Comparison of ENCODE assay signal across 16 cellular contexts in genomic region chr2:201228912-201229290, GRCh38. TPM values are rescaled to one million over a fixed set of nuclear protein-coding genes. Genes with fewer than 3 reads are reported as not detected.
DNase-seq lines count a peak whose midpoint lies in the region; ATAC-seq, FAIRE-seq and TF ChIP-seq lines count a peak whose summit lies in the region.
"Had no signal": no experiment of that assay in that cellular context is flagged by ENCODE, and none has a peak within 500 bp of the region (broad histone marks: within the 10 kb centered on the region; RNA-seq: fewer than 3 reads in every experiment).

No MANE protein-coding gene starts in this region.

- BruUV-seq in endothelial cell of umbilical vein (replicated peaks; lab: Mats Ljungman, UMichigan), result no TSS peak

- no peaks in the 10 kb centered on the region for H3K79me2 ChIP-seq in endothelial cell of umbilical vein (ENCODE audit: control insufficient read depth, insufficient read depth, low read length)

- POLR2A ChIA-PET in endothelial cell of umbilical vein (lab: Charles Lee), result no interaction called here

- peak overlapping the region; percentile 36 for H2AFZ ChIP-seq in endothelial cell of umbilical vein (ENCODE audit: low read depth, low read length)

- H3K9me3 ChIP-seq in heart left ventricle (no peaks in the 10 kb centered on the region), endothelial cell of umbilical vein (replicated peaks; ENCODE audit: control insufficient read depth, insufficient read depth, low read length) (no peaks in the 10 kb centered on the region), subcutaneous abdominal adipose tissue (ENCODE audit: control insufficient read depth in 5 of 5, low read length in 5 of 5) (no peaks in the 10 kb centered on the region)
- H3K9me3 ChIP-seq: uterus had no signal

- peak overlapping the region; percentile 86 for H3K27ac Mint-ChIP-seq in T-helper 1 cell treated with Interleukin-12 subunit alpha and Interleukin-12 subunit beta and Interleukin-4 antibody, amounts not matched to agents 30 μg/mL and 1 μg/mL, for 36 hours

- H3K4me1 ChIP-seq in heart left ventricle (peaks cover 0 to 44% (median 10%) of the 10 kb centered on the region in 12 donors), endothelial cell of umbilical vein (ENCODE audit: control insufficient read depth, extremely low read depth, insufficient read depth, low read length) (peaks cover 7% of the 10 kb centered on the region), subcutaneous abdominal adipose tissue (ENCODE audit: control insufficient read depth in 5 of 5, insufficient read depth in 5 of 5, low read length in 5 of 5) (peaks cover 2 to 37% (median 22%) of the 10 kb centered on the region in 5 donors)
- H3K4me1 ChIP-seq: uterus had no signal

- H4K20me1 ChIP-seq in endothelial cell of umbilical vein (replicated peaks; ENCODE audit: control insufficient read depth, extremely low read depth, insufficient read depth, low read length), result no peaks in the 10 kb centered on the region

- H3K36me3 ChIP-seq in heart left ventricle, result no peaks in the 10 kb centered on the region
- H3K36me3 ChIP-seq in endothelial cell of umbilical vein (ENCODE audit: control insufficient read depth in 2 of 2, extremely low read depth in 1 of 2, insufficient read depth in 2 of 2, low read length in 2 of 2), result no peaks in the 10 kb centered on the region
- no peaks in the 10 kb centered on the region for H3K36me3 ChIP-seq in subcutaneous abdominal adipose tissue (ENCODE audit: control insufficient read depth in 5 of 5, insufficient read depth in 5 of 5, low read length in 5 of 5)
- H3K36me3 ChIP-seq: uterus had no signal

- H3K4me1 Mint-ChIP-seq in T-helper 1 cell treated with Interleukin-12 subunit alpha and Interleukin-12 subunit beta and Interleukin-4 antibody, amounts not matched to agents 30 μg/mL and 1 μg/mL, for 36 hours (ENCODE audit: low read depth), result peaks cover 46% of the 10 kb centered on the region

- peak overlapping the region; percentile 64 for H3K4me3 Mint-ChIP-seq in T-helper 1 cell treated with Interleukin-12 subunit alpha and Interleukin-12 subunit beta and Interleukin-4 antibody, amounts not matched to agents 30 μg/mL and 1 μg/mL, for 36 hours

- H3K36me3 Mint-ChIP-seq in T-helper 1 cell treated with Interleukin-12 subunit alpha and Interleukin-12 subunit beta and Interleukin-4 antibody, amounts not matched to agents 30 μg/mL and 1 μg/mL, for 36 hours (ENCODE audit: low read depth), result peaks cover 5% of the 10 kb centered on the region

- intact Hi-C loops in heart left ventricle (cut with DNase I), result loop anchor here in 2 of 10 donors (5.0 kb wide), 1 partner anchor 42 kb away; no protein-coding TSS in a partner anchor
- intact Hi-C loops in cardiac septum (cut with DNase I), result no loop called here
- intact Hi-C loops in endothelial cell of umbilical vein (cut with micrococcal nuclease), result no loop called here
- intact Hi-C loops in posterior vena cava (cut with DNase I), result no loop called here

- no peak for ATAC-seq in heart left ventricle
- ATAC-seq in HG02870 (IDR thresholded peaks at IDR 0.05; ENCODE audit: unreplicated experiment), result no peak

- H3K9ac ChIP-seq in endothelial cell of umbilical vein (replicated peaks; ENCODE audit: extremely low read depth, insufficient read depth, low read length), result no peak overlapping the region
- H3K9ac ChIP-seq in subcutaneous abdominal adipose tissue (ENCODE audit: low read length in 5 of 5), result peak overlapping the region in 1 of 5 donors; percentile 35

- no peaks in the 10 kb centered on the region for H3K27me3 Mint-ChIP-seq in T-helper 1 cell treated with Interleukin-12 subunit alpha and Interleukin-12 subunit beta and Interleukin-4 antibody, amounts not matched to agents 30 μg/mL and 1 μg/mL, for 36 hours (ENCODE audit: low read depth)

- TF ChIP-seq CTCF in heart left ventricle (IDR thresholded peaks at IDR 0.05) (no peak), endothelial cell of umbilical vein (IDR thresholded peaks at IDR 0.05; ENCODE audit: extremely low read depth in 1 of 2, insufficient read depth in 1 of 2, low read depth in 1 of 2, low read length in 2 of 2) (no peak)

- WGBS in heart left ventricle, 4 donors, result 57 to 74% (median 61%) methylated on average over 12 of the region's 12 CpGs

- H3K9me1 ChIP-seq in endothelial cell of umbilical vein (replicated peaks; ENCODE audit: control insufficient read depth, extremely low read depth, insufficient read depth, low read length), result no peaks in the 10 kb centered on the region

- DNase-seq in heart left ventricle, result peak in 1 of 5 donors; percentile 22
- DNase-seq in cardiac septum (ENCODE audit: low spot score), result no peak
- no peak for DNase-seq in endothelial cell of umbilical vein (ENCODE audit: low read depth, low spot score)
- DNase-seq in posterior vena cava (ENCODE audit: low spot score), result no peak
- DNase-seq in NCI-H345 (lab: John Stamatoyannopoulos, UW), result no peak
- DNase-seq: DND-41; dorsolateral prefrontal cortex; NCI-H1417 treated with DMSO at 0.1 percent for 48 hours; NCI-H526; stimulated activated CD4-positive, alpha-beta T cell treated with anti-CD3 and anti-CD28 coated beads, Interleukin-1b, Interleukin-23, amount 100 ng/mL, for 48 hours; T-helper 9 cell; uterus had no signal

- CTCF ChIA-PET in endothelial cell of umbilical vein (lab: Charles Lee), result interaction anchor here (2.3 to 4.3 kb wide), 2 partner anchors 9 to 46 kb away, joined by 6 to 35 read pairs; partner anchors contain the start of gene CASP10

- H3K27me3 ChIP-seq in heart left ventricle, result no peaks in the 10 kb centered on the region
- H3K27me3 ChIP-seq in endothelial cell of umbilical vein (ENCODE audit: control insufficient read depth in 2 of 2, insufficient read depth in 2 of 2, low read length in 2 of 2), result no peaks in the 10 kb centered on the region
- H3K27me3 ChIP-seq in subcutaneous abdominal adipose tissue (ENCODE audit: control insufficient read depth in 5 of 5, insufficient read depth in 4 of 5, low read length in 5 of 5), result no peaks in the 10 kb centered on the region
- H3K27me3 ChIP-seq: dorsolateral prefrontal cortex, uterus had no signal

- FAIRE-seq in endothelial cell of umbilical vein (lab: Jason Lieb, UNC), result no peak
- FAIRE-seq: astrocyte had no signal

- H3K27ac ChIP-seq in heart left ventricle (peak overlapping the region in 8 of 12 donors; percentile 10 to 71 (median 30)), endothelial cell of umbilical vein (ENCODE audit: insufficient read depth, low read depth, low read length) (no peak overlapping the region), subcutaneous abdominal adipose tissue (ENCODE audit: low read depth, low read length) (peak overlapping the region; percentile 32)
- H3K27ac ChIP-seq: uterus had no signal

- dilution Hi-C loops in endothelial cell of umbilical vein (cut with MboI; ENCODE audit: extremely low pct_ligation_motif_present, low sequenced_read_pairs), result no loop called here

- no peak overlapping the region for H3K4me2 ChIP-seq in endothelial cell of umbilical vein (ENCODE audit: insufficient read depth, low read length)

- H3K9me3 Mint-ChIP-seq in T-helper 1 cell treated with Interleukin-12 subunit alpha and Interleukin-12 subunit beta and Interleukin-4 antibody, amounts not matched to agents 30 μg/mL and 1 μg/mL, for 36 hours, result no peaks in the 10 kb centered on the region

- TF ChIP-seq POLR2A in heart left ventricle (IDR thresholded peaks at IDR 0.05) (no peak), endothelial cell of umbilical vein (IDR thresholded peaks at IDR 0.05; ENCODE audit: low read depth, low read length) (no peak)

- H3K4me3 ChIP-seq in heart left ventricle (no peak overlapping the region), endothelial cell of umbilical vein (replicated peaks in 1 of 3; ENCODE audit: insufficient read depth in 1 of 3, low read depth in 1 of 3, low read length in 3 of 3) (no peak overlapping the region), subcutaneous abdominal adipose tissue (ENCODE audit: low read depth in 1 of 5, low read length in 5 of 5) (peak overlapping the region in 1 of 5 donors; percentile 7)
- H3K4me3 ChIP-seq: dorsolateral prefrontal cortex, uterus had no signal

TF ChIP-seq in endothelial cell of umbilical vein, 7 proteins besides CTCF, POLR2A, EP300 and RAD21:
- TF ChIP-seq GATA2 (IDR thresholded peaks at IDR 0.05; ENCODE audit: insufficient read depth, insufficient read length, low read depth, low read length), result no peak

RNA-seq across cellular contexts. Expression of gene CASP8, which starts 31.4 kb away (rescaled TPM):
- 10 to 100 TPM in 1 of 9 donors, 1 to 10 TPM in 8; 2.0 to 15.7 (median 3.0) TPM for total RNA-seq in heart left ventricle
- 1 to 10 TPM; 1.8 to 2.9 TPM for polyA plus RNA-seq in heart left ventricle
- 4.5 TPM for total RNA-seq in cardiac septum
- 5.8 and 8.8 TPM in 2 replicates for total RNA-seq in endothelial cell of umbilical vein
- 3.5 and 5.3 TPM in 2 replicates for polyA plus RNA-seq in endothelial cell of umbilical vein
- polyA plus RNA-seq in endothelial cell of umbilical vein (2011; cell fraction: cytosol; rRNA removed), result 4.4 and 9.6 TPM in 2 replicates
- 17.3 and 17.7 TPM in 2 replicates for polyA plus RNA-seq in endothelial cell of umbilical vein (2011; cell fraction: nucleus; rRNA removed)
- 7.0 and 9.0 TPM in 2 replicates for polyA plus RNA-seq in endothelial cell of umbilical vein (2012)
- 1.6 and 4.6 TPM in 2 replicates for polyA minus RNA-seq in endothelial cell of umbilical vein
- polyA minus RNA-seq in endothelial cell of umbilical vein (2011; cell fraction: cytosol; rRNA and poly(A)+ RNA removed), result 10.7 TPM
- 3.8 and 4.2 TPM in 2 replicates for polyA minus RNA-seq in endothelial cell of umbilical vein (2011; cell fraction: nucleus; rRNA and poly(A)+ RNA removed)
- total RNA-seq in posterior vena cava, result 10 to 100 TPM; 11.3 to 14.8 TPM

RNA-seq across cellular contexts. Expression of gene CASP10, which starts 46.0 kb away (rescaled TPM):
- 10 to 100 TPM in 2 of 9 donors, 1 to 10 TPM in 7; 4.3 to 24.0 (median 5.8) TPM for total RNA-seq in heart left ventricle
- 1 to 10 TPM; 2.8 to 3.5 TPM for polyA plus RNA-seq in heart left ventricle
- total RNA-seq in cardiac septum, result 5.0 TPM
- total RNA-seq in endothelial cell of umbilical vein, result 31.1 and 37.6 TPM in 2 replicates
- 15.7 and 16.4 TPM in 2 replicates for polyA plus RNA-seq in endothelial cell of umbilical vein
- 12.2 and 15.1 TPM in 2 replicates for polyA plus RNA-seq in endothelial cell of umbilical vein (2011; cell fraction: cytosol; rRNA removed)
- 37.5 and 37.8 TPM in 2 replicates for polyA plus RNA-seq in endothelial cell of umbilical vein (2011; cell fraction: nucleus; rRNA removed)
- 13.6 and 15.2 TPM in 2 replicates for polyA plus RNA-seq in endothelial cell of umbilical vein (2012)
- 41.1 and 46.4 TPM in 2 replicates for polyA minus RNA-seq in endothelial cell of umbilical vein
- polyA minus RNA-seq in endothelial cell of umbilical vein (2011; cell fraction: cytosol; rRNA and poly(A)+ RNA removed), result 2.8 TPM
- polyA minus RNA-seq in endothelial cell of umbilical vein (2011; cell fraction: nucleus; rRNA and poly(A)+ RNA removed), result 26.4 and 37.2 TPM in 2 replicates
- total RNA-seq in posterior vena cava, result 10 to 100 TPM in 1 of 2 donors, 1 to 10 TPM in 1; 8.4 to 12.7 TPM
